ENCODE assay signal across 1 cellular context in genomic region chr19:35377656-35378055, GRCh38.
TF ChIP-seq lines count a peak whose summit lies in the region.

No MANE protein-coding gene starts in this region.

TF ChIP-seq in HepG2, 621 proteins besides CTCF, POLR2A, EP300 and RAD21:
- TF ChIP-seq PAF1 (CRISPR knock-in tag; IDR thresholded peaks at IDR 0.05) (no peak), ZBTB33 (CRISPR knock-in tag; IDR thresholded peaks at IDR 0.05) (0 out of 2 replicates have a peak, but pooled peaks have one; percentile 31), HINFP (CRISPR knock-in tag; IDR thresholded peaks at IDR 0.05; ENCODE audit: low read depth) (no peak), AHDC1 (CRISPR knock-in tag; IDR thresholded peaks at IDR 0.05; ENCODE audit: borderline replicate concordance) (0 out of 2 replicates have a peak, but pooled peaks have one; percentile 15), ELF3 (CRISPR knock-in tag; IDR thresholded peaks at IDR 0.05) (peak; percentile 66), ETV5 (CRISPR knock-in tag; IDR thresholded peaks at IDR 0.05; ENCODE audit: borderline replicate concordance) (peak; percentile 14; the same call in 1 of the 2 replicates), POLR2G (IDR thresholded peaks at IDR 0.05; ENCODE audit: low read depth, low read length) (no peak), CEBPB (IDR thresholded peaks at IDR 0.05; ENCODE audit: borderline replicate concordance, low read depth, low read length) (peak; percentile 72), CEBPG (CRISPR knock-in tag; IDR thresholded peaks at IDR 0.05) (peak; percentile 72)
